Comparison of ENCODE assay signal across 8 cellular contexts in the genomic region with DNA sequence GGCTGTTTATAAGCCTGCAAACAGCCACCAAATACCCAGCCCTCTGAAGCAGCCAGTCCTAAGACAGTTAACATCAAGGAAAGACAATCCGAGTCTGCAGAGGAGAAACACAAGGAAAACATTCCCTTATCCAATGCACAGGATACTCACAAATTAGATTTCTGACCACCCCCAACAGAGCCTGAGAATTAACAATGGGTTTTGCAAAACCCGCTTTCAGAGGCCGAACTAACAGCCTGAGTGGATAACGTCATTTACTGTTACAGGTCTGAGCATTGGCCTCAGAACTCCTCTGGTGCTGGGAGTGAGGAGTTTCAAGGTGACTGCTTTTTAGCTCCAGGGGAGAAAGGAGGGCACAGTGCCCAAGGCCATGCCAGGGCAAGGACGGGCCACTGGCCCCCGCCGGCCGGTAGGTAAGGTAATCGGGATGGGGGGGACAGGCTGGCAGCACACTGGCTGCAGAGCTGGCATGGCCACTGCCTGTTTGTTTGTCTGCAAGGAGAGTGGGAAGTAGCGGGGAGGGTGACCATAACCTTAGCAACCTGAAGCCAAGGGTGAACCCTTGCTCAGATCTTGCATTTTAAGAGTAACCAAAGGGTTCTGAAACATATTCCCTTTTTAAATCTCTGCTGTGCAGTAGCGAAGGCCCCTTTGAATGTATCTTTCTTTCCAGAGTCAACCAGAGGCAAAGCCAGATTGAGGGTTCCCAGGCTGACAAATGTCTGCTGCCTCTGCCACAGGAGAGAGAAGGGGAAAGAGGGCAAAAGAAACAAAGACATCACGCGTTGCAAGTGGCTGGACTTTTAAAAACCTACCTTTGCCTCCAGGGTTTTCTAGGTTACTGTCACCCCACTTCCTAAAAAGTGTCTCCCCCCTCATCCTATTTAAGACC. TPM values are rescaled to one million over a fixed set of nuclear protein-coding genes. Genes with fewer than 3 reads are reported as not detected.
A peak's percentile ranks its signal among the peaks of the same experiment; 100 is the strongest.
DNase-seq lines count a peak whose midpoint lies in the region; ATAC-seq and TF ChIP-seq lines count a peak whose summit lies in the region.

No MANE protein-coding gene starts in this region.

- no peaks in the 10 kb centered on the region for H3K27me3 ChIP-seq in SJSA1 (replicated peaks)
- no peaks in the 10 kb centered on the region for H3K27me3 ChIP-seq in rectal smooth muscle tissue (ENCODE audit: control insufficient read depth, insufficient read depth, low read length)

- H3K36me3 ChIP-seq in SJSA1 (peaks cover 24% of the 10 kb centered on the region), rectal smooth muscle tissue (ENCODE audit: control insufficient read depth, insufficient read depth, low read length) (no peaks in the 10 kb centered on the region)

- H3K27ac ChIP-seq in SJSA1, result peak overlapping the region; percentile 96
- peak overlapping the region; percentile 96 for H3K27ac ChIP-seq in rectal smooth muscle tissue (ENCODE audit: low read depth, low read length)

- peaks cover 95% of the 10 kb centered on the region for H3K4me1 ChIP-seq in SJSA1 (replicated peaks)
- H3K4me1 ChIP-seq in rectal smooth muscle tissue (ENCODE audit: control insufficient read depth, insufficient read depth, low read length), result peaks cover 93% of the 10 kb centered on the region

- no peak for DNase-seq in HFF-Myc (ENCODE audit: extremely low read depth, low read depth)
- DNase-seq in SJSA1 (ENCODE audit: low read depth in 1 of 2, low spot score in 2 of 2), result peak in 1 of 2 experiments; percentile 65
- DNase-seq in fibroblast of pulmonary artery (ENCODE audit: low read depth), result peak; percentile 74
- no peak for DNase-seq in activated effector memory CD4-positive, alpha-beta T cell treated with Interleukin-2 at 50 U/mL for 16 hours
- DNase-seq in SKM-1 (lab: John Stamatoyannopoulos, UW; ENCODE audit: unreplicated experiment), result no peak
- DNase-seq in ecto neural progenitor cell (ENCODE audit: low spot score), result no peak

- H3K4me3 ChIP-seq in HFF-Myc (replicated peaks; ENCODE audit: low read depth, low read length) (peak overlapping the region; percentile 53), SJSA1 (peak overlapping the region; percentile 13), fibroblast of pulmonary artery (replicated peaks; ENCODE audit: low read depth, low read length) (peak overlapping the region; percentile 63), rectal smooth muscle tissue (ENCODE audit: low read length) (peak overlapping the region; percentile 39)

- no peaks in the 10 kb centered on the region for H3K9me3 ChIP-seq in SJSA1 (replicated peaks)

- no peak for ATAC-seq in GM21737 (IDR thresholded peaks at IDR 0.05; ENCODE audit: unreplicated experiment)

- TF ChIP-seq CTCF in HFF-Myc (IDR thresholded peaks at IDR 0.05; ENCODE audit: low read depth, low read length, missing control alignments) (no peak), fibroblast of pulmonary artery (IDR thresholded peaks at IDR 0.05; ENCODE audit: low read length, missing control alignments) (no peak)

- no peak overlapping the region for H3K9ac ChIP-seq in rectal smooth muscle tissue (ENCODE audit: low read length)

RNA-seq across cellular contexts. Expression of a gene that starts 3.9 kb away (rescaled TPM):
- 6.0 and 13.5 TPM in 2 replicates for total RNA-seq in SJSA1 (2014; rRNA removed; shearing (Covaris generic))

Comparison
In these comparisons a context has a peak if more than half of its experiments do, and no peak if none do; other contexts are left out.
1. H3K4me3 ChIP-seq: peak in every context shown above with its lines; median percentile 63 in fibroblast of pulmonary artery; 53 in HFF-Myc; 39 in rectal smooth muscle tissue; 13 in SJSA1.